In the genomic region with DNA sequence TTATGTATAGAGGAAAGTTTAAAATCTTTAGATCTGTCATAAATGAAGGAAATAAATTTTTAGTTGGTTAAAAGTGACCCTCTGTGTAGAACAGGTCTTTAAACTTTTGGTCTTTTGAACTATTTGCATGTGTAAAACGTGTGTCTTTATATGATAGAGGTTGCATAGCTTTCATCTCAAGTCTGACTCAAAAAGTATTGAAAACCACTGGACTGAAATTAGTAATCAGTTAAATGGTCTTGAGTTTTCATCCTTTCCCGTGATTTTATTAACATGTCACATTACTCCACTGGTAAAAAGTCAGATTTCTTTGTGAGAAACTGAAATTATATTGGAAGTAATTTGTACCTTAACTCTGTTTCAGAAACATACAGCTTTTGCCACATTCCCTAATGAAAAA, we compare ENCODE assay signal across 8 cellular contexts. TPM values are rescaled to one million over a fixed set of nuclear protein-coding genes. Genes with fewer than 3 reads are reported as not detected.
DNase-seq lines count a peak whose midpoint lies in the region; ATAC-seq and TF ChIP-seq lines count a peak whose summit lies in the region.

No MANE protein-coding gene starts in this region.

- no peaks in the 10 kb centered on the region for H3K9me3 ChIP-seq in MG63
- no peaks in the 10 kb centered on the region for H3K9me3 ChIP-seq in endocrine pancreas (ENCODE audit: control insufficient read depth, low read length)

- no peaks in the 10 kb centered on the region for H3K27me3 ChIP-seq in MG63
- no peaks in the 10 kb centered on the region for H3K27me3 ChIP-seq in endocrine pancreas (ENCODE audit: control insufficient read depth, insufficient read depth, low read length)

- peak overlapping the region; percentile 99 for H3K4me3 Mint-ChIP-seq in progenitor cell of endocrine pancreas (ENCODE audit: low read depth)

- no peak for TF ChIP-seq CTCF in progenitor cell of endocrine pancreas (IDR thresholded peaks at IDR 0.05; ENCODE audit: unreplicated experiment)

- ATAC-seq in GM18520 (IDR thresholded peaks at IDR 0.05; ENCODE audit: unreplicated experiment) (peak; percentile 28), HG03280 (IDR thresholded peaks at IDR 0.05; ENCODE audit: unreplicated experiment) (no peak)

- H3K36me3 Mint-ChIP-seq in progenitor cell of endocrine pancreas (ENCODE audit: insufficient read depth), result peaks cover 14% of the 10 kb centered on the region

- H3K9me3 Mint-ChIP-seq in progenitor cell of endocrine pancreas (ENCODE audit: low read depth), result peaks cover 2% of the 10 kb centered on the region

- H3K36me3 ChIP-seq in MG63 (no peaks in the 10 kb centered on the region; the same call in none of the 2 replicates), endocrine pancreas (ENCODE audit: control insufficient read depth, insufficient read depth, low read length) (no peaks in the 10 kb centered on the region)

- no peak overlapping the region for H3K9ac ChIP-seq in endocrine pancreas (ENCODE audit: control insufficient read depth, insufficient read depth, low read length)

- peaks cover 7% of the 10 kb centered on the region for H3K27me3 Mint-ChIP-seq in progenitor cell of endocrine pancreas

- peak overlapping the region; percentile 76 for H3K27ac Mint-ChIP-seq in progenitor cell of endocrine pancreas

- peaks cover 12% of the 10 kb centered on the region for H3K4me1 Mint-ChIP-seq in progenitor cell of endocrine pancreas (ENCODE audit: low read depth)

- peaks cover 23% of the 10 kb centered on the region for H3K4me1 ChIP-seq in endocrine pancreas (ENCODE audit: control insufficient read depth, insufficient read depth, low read length)

- DNase-seq in MG63 (no peak), progenitor cell of endocrine pancreas (ENCODE audit: low spot score, unreplicated experiment) (no peak), anterior cingulate cortex (lab: John Stamatoyannopoulos, UW) (no peak), AG08396 (ENCODE audit: low spot score) (no peak), ureter (ENCODE audit: low spot score) (no peak)

- H3K4me3 ChIP-seq in MG63, result peak overlapping the region; percentile 99
- H3K4me3 ChIP-seq in endocrine pancreas (ENCODE audit: control insufficient read depth, insufficient read depth, low read length), result peak overlapping the region; percentile 99

RNA-seq across cellular contexts. Expression of a gene that starts 1.8 kb away (rescaled TPM):
- total RNA-seq in MG63 (2014; rRNA removed; shearing (Covaris generic); ENCODE audit: low replicate concordance), result 7.0 and 12.7 TPM in 2 replicates
- total RNA-seq in progenitor cell of endocrine pancreas (24.6 TPM in 2 replicates), ureter (54.0 TPM)

RNA-seq across cellular contexts. Expression of a gene that starts 44.1 kb away (rescaled TPM):
- not detected in 2 replicates for total RNA-seq in MG63 (2014; rRNA removed; shearing (Covaris generic); ENCODE audit: low replicate concordance)
- total RNA-seq in progenitor cell of endocrine pancreas, result 5.2 and 6.0 TPM in 2 replicates
- 38.0 TPM for total RNA-seq in ureter
